2 cellular contexts compared by ENCODE assay signal in genomic region chr4:25703731-25704388, GRCh38.
TF ChIP-seq lines count a peak whose summit lies in the region.

No MANE protein-coding gene starts in this region.

TF ChIP-seq in IMR-90, 13 proteins besides CTCF, POLR2A, EP300 and RAD21 (continued from another document):
- TF ChIP-seq ELK1 (IDR thresholded peaks at IDR 0.05; ENCODE audit: borderline replicate concordance, low read depth, low read length) (no peak), RCOR1 (IDR thresholded peaks at IDR 0.05; ENCODE audit: insufficient replicate concordance, low read length) (no peak), MAZ (IDR thresholded peaks at IDR 0.05; ENCODE audit: borderline replicate concordance, low read depth, low read length) (no peak), SMC3 (IDR thresholded peaks at IDR 0.05; ENCODE audit: low read depth, low read length) (no peak), BHLHE40 (IDR thresholded peaks at IDR 0.05; ENCODE audit: low read depth, low read length) (no peak), NFE2L2 (IDR thresholded peaks at IDR 0.05; ENCODE audit: low read depth, low read length) (no peak), MAFK (IDR thresholded peaks at IDR 0.05; ENCODE audit: low read depth, low read length) (no peak), RFX5 (IDR thresholded peaks at IDR 0.05; ENCODE audit: low read depth, low read length) (no peak), USF2 (IDR thresholded peaks at IDR 0.05; ENCODE audit: low read depth, low read length) (no peak), MXI1 (IDR thresholded peaks at IDR 0.05; ENCODE audit: borderline replicate concordance, low read depth, low read length) (no peak), FOS (IDR thresholded peaks at IDR 0.05; ENCODE audit: low read depth, low read length) (no peak), CHD1 (IDR thresholded peaks at IDR 0.05; ENCODE audit: low read depth, low read length) (no peak)
TF ChIP-seq in IMR-90: peak in this region for 0.

TF ChIP-seq in endothelial cell of umbilical vein, 7 proteins besides CTCF, POLR2A, EP300 and RAD21 (continued from another document):
- no peak for TF ChIP-seq EZH2 (IDR thresholded peaks at IDR 0.05; ENCODE audit: borderline replicate concordance, low read depth, low read length, severe bottlenecking)
- no peak for TF ChIP-seq JUN (IDR thresholded peaks at IDR 0.05; ENCODE audit: borderline replicate concordance, insufficient read depth, insufficient read length, low read depth)
- no peak for TF ChIP-seq GATA2 (IDR thresholded peaks at IDR 0.05; ENCODE audit: insufficient read depth, insufficient read length, low read depth, low read length)
TF ChIP-seq in endothelial cell of umbilical vein: peak in this region for 1.
